In genomic region chr5:95332179-95332578, GRCh38 we compare ENCODE assay signal across 26 cellular contexts. TPM values are rescaled to one million over a fixed set of nuclear protein-coding genes. Genes with fewer than 3 reads are reported as not detected.
"Had no signal": no experiment of that assay in that cellular context is flagged by ENCODE, and none has a peak within 500 bp of the region (broad histone marks: within the 10 kb centered on the region; RNA-seq: fewer than 3 reads in every experiment).

No MANE protein-coding gene starts in this region.

- H3K4me3 ChIP-seq: colonic mucosa, gastrocnemius medialis, lung, ovary, psoas muscle, sigmoid colon, skin epidermis, thoracic aorta, transverse colon had no signal

- H3K36me3 ChIP-seq: colonic mucosa, gastrocnemius medialis, ovary, sigmoid colon, thoracic aorta, transverse colon had no signal

- H3K9me3 ChIP-seq: colonic mucosa, gastrocnemius medialis, ovary, psoas muscle, sigmoid colon, thoracic aorta, transverse colon had no signal

- H3K4me1 ChIP-seq: colonic mucosa, gastrocnemius medialis, psoas muscle, sigmoid colon, transverse colon had no signal

- H3K27me3 ChIP-seq: colonic mucosa, gastrocnemius medialis, ovary, sigmoid colon, transverse colon had no signal

- ATAC-seq: esophagus mucosa, gastrocnemius medialis, natural killer cell, psoas muscle, right cardiac atrium had no signal

- H3K27ac ChIP-seq: colonic mucosa, epithelial cell of prostate, gastrocnemius medialis, ovary, psoas muscle, sigmoid colon, skin epidermis, thoracic aorta, transverse colon had no signal

- DNase-seq: colonic mucosa; effector CD8-positive, alpha-beta T cell; endodermal cell; foreskin fibroblast; gastrocnemius medialis; head of caudate nucleus; natural killer cell; occipital lobe; ovary; posterior cingulate gyrus; psoas muscle; right cardiac atrium; sigmoid colon; stimulated activated CD4-positive, alpha-beta T cell treated with anti-CD3 and anti-CD28 coated beads, Interleukin-15, amount 100 ng/mL, for 24 hours; stimulated activated CD4-positive, alpha-beta T cell treated with anti-CD3 and anti-CD28 coated beads, Interleukin-2, amount 100 ng/mL, for 48 hours; stimulated activated naive B cell treated with anti-CD40 and anti-IgM and Interleukin-4, amounts not matched to agents 10 μg/mL and 1 μg/mL and 100 μg/mL, for 72 hours; transverse colon had no signal

RNA-seq across cellular contexts. Expression of gene FAM81B, which starts 59.0 kb away (rescaled TPM):
- total RNA-seq: colonic mucosa, endodermal cell, esophagus mucosa, gastrocnemius medialis, liver, natural killer cell, psoas muscle, renal cortical epithelial cell, sigmoid colon, thoracic aorta, transverse colon had no signal
- polyA plus RNA-seq: keratinocyte, liver, neural cell, psoas muscle, sigmoid colon had no signal
